10 cellular contexts compared by ENCODE assay signal in the genomic region with DNA sequence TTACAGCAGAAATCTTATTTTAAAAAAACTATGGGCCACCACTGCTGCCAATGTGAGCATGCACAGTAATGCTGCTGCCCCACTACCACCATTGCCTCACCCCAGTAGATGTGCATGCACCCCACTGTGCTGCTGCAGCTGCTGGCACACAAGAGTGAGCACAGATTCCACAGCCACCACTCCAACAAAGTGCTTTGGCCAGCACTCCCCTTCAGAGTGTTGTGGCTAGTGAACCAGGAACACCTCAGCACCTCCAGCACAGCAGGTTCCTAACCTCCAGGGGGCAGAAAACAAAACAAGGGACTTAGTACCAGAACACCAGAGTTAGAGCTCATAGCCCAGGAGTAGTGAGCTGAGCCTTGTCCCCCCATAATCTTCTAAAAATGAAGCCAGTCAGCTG.
DNase-seq lines count a peak whose midpoint lies in the region; ATAC-seq and TF ChIP-seq lines count a peak whose summit lies in the region.
"Had no signal": no experiment of that assay in that cellular context is flagged by ENCODE, and none has a peak within 500 bp of the region (broad histone marks: within the 10 kb centered on the region; RNA-seq: fewer than 3 reads in every experiment).

No MANE protein-coding gene starts in this region.

- POLR2A ChIA-PET in WTC11 (lab: Charles Lee): no interaction called here

- ATAC-seq in GM19452 (IDR thresholded peaks at IDR 0.05; ENCODE audit: unreplicated experiment) (peak; percentile 78), HG03066 (IDR thresholded peaks at IDR 0.05; ENCODE audit: low read depth, unreplicated experiment) (peak; percentile 59), WTC11 (peak; percentile 84)

- H3K36me3 Mint-ChIP-seq in WTC11: no peaks in the 10 kb centered on the region
- no peaks in the 10 kb centered on the region for H3K36me3 Mint-ChIP-seq in immature natural killer cell

- H3K27ac Mint-ChIP-seq in WTC11: no peak overlapping the region
- no peak overlapping the region for H3K27ac Mint-ChIP-seq in immature natural killer cell

- no peaks in the 10 kb centered on the region for H3K36me3 ChIP-seq in transverse colon

- no peaks in the 10 kb centered on the region for H3K27me3 ChIP-seq in transverse colon

- H3K4me1 Mint-ChIP-seq in WTC11: peaks cover 16% of the 10 kb centered on the region
- no peaks in the 10 kb centered on the region for H3K4me1 Mint-ChIP-seq in immature natural killer cell

- intact Hi-C loops in transverse colon (cut with DNase I; ENCODE audit: low total_unique reads): no loop called here

- TF ChIP-seq CTCF in WTC11 (IDR thresholded peaks at IDR 0.05): no peak
- TF ChIP-seq CTCF in transverse colon (IDR thresholded peaks at IDR 0.05): no peak

- no peak for TF ChIP-seq EP300 in transverse colon (IDR thresholded peaks at IDR 0.05; ENCODE audit: low read depth)

- TF ChIP-seq POLR2A in transverse colon (IDR thresholded peaks at IDR 0.05): no peak

- no peaks in the 10 kb centered on the region for H3K4me1 ChIP-seq in transverse colon

- H3K4me3 Mint-ChIP-seq in WTC11: no peak overlapping the region
- H3K4me3 Mint-ChIP-seq in immature natural killer cell: no peak overlapping the region

- H3K27ac ChIP-seq in transverse colon: no peak overlapping the region

- H3K27me3 Mint-ChIP-seq in WTC11 (ENCODE audit: low read depth) (no peaks in the 10 kb centered on the region), immature natural killer cell (ENCODE audit: low read depth in 3 of 3) (peaks cover 0 to 3% (median 2%) of the 10 kb centered on the region in 3 donors)

- in situ Hi-C loops in transverse colon (cut with MboI; ENCODE audit: low pct_ligation_motif_present in 1 of 4, low pct_unique_long_range_greater_than_20kb in 1 of 4, low sequenced_read_pairs in 3 of 4): no loop called here

- no peak overlapping the region for H3K4me3 ChIP-seq in transverse colon

- no peaks in the 10 kb centered on the region for H3K9me3 ChIP-seq in transverse colon

- CTCF ChIA-PET in WTC11 (lab: Charles Lee): interaction anchor here (1.2 to 2.0 kb wide), 2 partner anchors 11 to 353 kb away, joined by 3 to 7 read pairs; no protein-coding TSS in a partner anchor

- H3K9me3 Mint-ChIP-seq in WTC11 (peaks cover 14% of the 10 kb centered on the region; the same call in 1 of the 2 replicates), immature natural killer cell (peaks cover 5 to 65% (median 32%) of the 10 kb centered on the region in 6 donors)

- DNase-seq in ELF-1 (ENCODE audit: low read depth, low spot score) (peak; percentile 73), WTC11 (ENCODE audit: low spot score) (peak; percentile 36), immature natural killer cell (no peak), transverse colon (no peak), MV-4-11 (lab: John Stamatoyannopoulos, UW) (no peak), hippocampal formation (lab: John Stamatoyannopoulos, UW) (no peak)
- DNase-seq: DMS79, NCI-H1105 treated with DMSO at 0.1 percent for 48 hours had no signal

TF ChIP-seq in WTC11, 78 proteins besides CTCF, POLR2A, EP300 and RAD21:
- peak; percentile 60 for TF ChIP-seq ZNF423 (CRISPR knock-in tag; IDR thresholded peaks at IDR 0.05)
- no peak for TF ChIP-seq CREB1 (CRISPR knock-in tag; IDR thresholded peaks at IDR 0.05)

Comparison
In these comparisons a context has a peak if more than half of its experiments do, and no peak if none do; other contexts are left out.
1. DNase-seq: peak in ELF-1 (single experiment) and WTC11 (single experiment); none in immature natural killer cell (0 of 3), transverse colon (single experiment), MV-4-11 (single experiment) and hippocampal formation (0 of 2).
2. Peak in every context shown above with its lines, with median percentiles within 50 percentile points of each other: ATAC-seq.